Comparison of ENCODE assay signal across 16 cellular contexts in the genomic region with DNA sequence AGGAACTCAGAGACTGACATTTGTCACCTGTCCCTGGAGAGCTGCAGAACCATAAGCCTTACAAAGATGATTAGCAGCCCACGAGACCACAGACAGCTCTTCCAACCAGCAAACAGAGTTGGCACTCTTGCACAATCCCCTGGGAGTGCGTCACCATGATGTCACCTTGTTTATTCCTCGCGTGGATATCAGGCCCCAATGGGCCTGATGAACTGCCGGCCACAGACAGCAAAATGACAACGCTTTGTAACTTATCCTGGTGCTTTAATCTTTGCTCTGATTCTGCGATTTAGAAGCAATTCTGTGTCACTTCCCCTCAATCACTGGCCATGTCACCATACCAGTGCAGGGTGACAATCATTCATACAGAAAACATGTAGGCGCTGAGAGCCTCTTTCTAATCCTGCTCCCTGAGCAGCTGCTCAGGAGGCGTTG.
A peak's percentile ranks its signal among the peaks of the same experiment; 100 is the strongest.
DNase-seq lines count a peak whose midpoint lies in the region; TF ChIP-seq lines count a peak whose summit lies in the region.
"Had no signal": no experiment of that assay in that cellular context is flagged by ENCODE, and none has a peak within 500 bp of the region (broad histone marks: within the 10 kb centered on the region; RNA-seq: fewer than 3 reads in every experiment).

No MANE protein-coding gene starts in this region.

- no TSS peak for BruUV-seq in Caco-2 (replicated peaks; lab: Mats Ljungman, UMichigan)

- H3K4me1 Mint-ChIP-seq in endodermal cell (peaks cover 3% of the 10 kb centered on the region), Caco-2 (ENCODE audit: low read depth, unreplicated experiment) (no peaks in the 10 kb centered on the region)

- H3K9me3 ChIP-seq in endodermal cell (ENCODE audit: control insufficient read depth, low read length) (no peaks in the 10 kb centered on the region), Caco-2 (no peaks in the 10 kb centered on the region)
- H3K9me3 ChIP-seq: esophagus muscularis mucosa, spleen, upper lobe of left lung had no signal

- peak overlapping the region; percentile 4 for H3K27ac ChIP-seq in endodermal cell (ENCODE audit: low read depth, low read length)
- H3K27ac ChIP-seq: esophagus muscularis mucosa, spleen, upper lobe of left lung had no signal

- intact Hi-C loops in Caco-2 (cut with micrococcal nuclease; ENCODE audit: unreplicated experiment), result no loop called here

- CTCF ChIA-PET in Caco-2 (lab: Charles Lee), result no interaction called here

- WGBS in endodermal cell (ENCODE audit: insufficient coverage in 1 of 2, insufficient read length in 1 of 2), 2 experiments, result 88% methylated on average over 7 to 9 of the region's 9 CpGs

- H3K4me3 ChIP-seq in endodermal cell (ENCODE audit: low read length) (no peak overlapping the region), retinal pigment epithelial cell (ENCODE audit: low read length) (no peak overlapping the region), H7 (ENCODE audit: insufficient read depth, low read depth, low read length) (no peak overlapping the region), Caco-2 (ENCODE audit: low read depth, low read length) (no peak overlapping the region)
- H3K4me3 ChIP-seq: esophagus muscularis mucosa, spleen, upper lobe of left lung had no signal

- no peaks in the 10 kb centered on the region for H3K36me3 ChIP-seq in endodermal cell (ENCODE audit: control insufficient read depth, insufficient read depth, low read length)
- H3K36me3 ChIP-seq in H7 (replicated peaks; ENCODE audit: control insufficient read depth, insufficient read depth, low read length), result no peaks in the 10 kb centered on the region
- H3K36me3 ChIP-seq in Caco-2 (ENCODE audit: control insufficient read depth, insufficient read depth, low read length), result no peaks in the 10 kb centered on the region
- H3K36me3 ChIP-seq: esophagus muscularis mucosa, spleen, upper lobe of left lung had no signal

- DNase-seq in NOMO-1 (lab: John Stamatoyannopoulos, UW; ENCODE audit: unreplicated experiment in 2 of 2) (peak; percentile 14 to 25), NOMO-1 treated with dmso at 0.1 percent for 144 hours (lab: John Stamatoyannopoulos, UW; ENCODE audit: unreplicated experiment) (no peak), NCI-H2107 (lab: John Stamatoyannopoulos, UW) (peak; percentile 46), endodermal cell (no peak), retinal pigment epithelial cell (ENCODE audit: low read depth) (peak; percentile 56), H7 (no peak), Caco-2 (no peak), kidney glomerular epithelial cell (lab: John Stamatoyannopoulos, UW) (no peak)
- DNase-seq: activated CD4-positive, alpha-beta T cell treated with anti-CD3 and anti-CD28 coated beads for 4 hours; activated effector memory CD4-positive, alpha-beta T cell treated with Interleukin-2 at 50 U/mL for 16 hours; caudate nucleus; NCI-H526; spleen; upper lobe of left lung had no signal

- H3K4me1 ChIP-seq in endodermal cell (ENCODE audit: control insufficient read depth, insufficient read depth, low read length), result no peaks in the 10 kb centered on the region
- H3K4me1 ChIP-seq in Caco-2, result no peaks in the 10 kb centered on the region
- H3K4me1 ChIP-seq: esophagus muscularis mucosa, spleen, upper lobe of left lung had no signal

- no peaks in the 10 kb centered on the region for H3K27me3 ChIP-seq in endodermal cell (ENCODE audit: control insufficient read depth, insufficient read depth, low read length, poor library complexity, severe bottlenecking)
- no peaks in the 10 kb centered on the region for H3K27me3 ChIP-seq in H7 (ENCODE audit: control insufficient read depth, insufficient read depth, low read length)
- no peaks in the 10 kb centered on the region for H3K27me3 ChIP-seq in Caco-2 (replicated peaks; ENCODE audit: control insufficient read depth, insufficient read depth, low read length)
- H3K27me3 ChIP-seq: esophagus muscularis mucosa, spleen, upper lobe of left lung had no signal

- POLR2A ChIA-PET in Caco-2 (lab: Charles Lee), result no interaction called here

- H3K4me3 Mint-ChIP-seq in endodermal cell (no peak overlapping the region), Caco-2 (ENCODE audit: unreplicated experiment) (no peak overlapping the region)
- H3K4me3 Mint-ChIP-seq: nephron had no signal

- H3K27ac Mint-ChIP-seq in endodermal cell (no peak overlapping the region), Caco-2 (ENCODE audit: unreplicated experiment) (no peak overlapping the region)
- H3K27ac Mint-ChIP-seq: nephron had no signal

- no peak overlapping the region for H3K9ac ChIP-seq in endodermal cell (ENCODE audit: extremely low read depth, low read length, poor library complexity, severe bottlenecking)

- no peaks in the 10 kb centered on the region for H3K36me3 Mint-ChIP-seq in endodermal cell (ENCODE audit: low read depth)
- no peaks in the 10 kb centered on the region for H3K36me3 Mint-ChIP-seq in Caco-2 (ENCODE audit: insufficient read depth, unreplicated experiment)

- TF ChIP-seq CTCF in endodermal cell (conservative IDR thresholded peaks at IDR 0.05) (no peak), retinal pigment epithelial cell (conservative IDR thresholded peaks at IDR 0.05; ENCODE audit: low read depth, low read length) (no peak), Caco-2 (IDR thresholded peaks at IDR 0.05; ENCODE audit: insufficient read depth in 1 of 2, low read depth in 1 of 2, low read length in 1 of 2, severe bottlenecking in 1 of 2, unreplicated experiment in 1 of 2) (no peak)

- no peaks in the 10 kb centered on the region for H3K27me3 Mint-ChIP-seq in endodermal cell (ENCODE audit: insufficient read depth)
- no peaks in the 10 kb centered on the region for H3K27me3 Mint-ChIP-seq in Caco-2 (ENCODE audit: insufficient read depth, unreplicated experiment)

- H3K9me3 Mint-ChIP-seq in endodermal cell (no peaks in the 10 kb centered on the region), Caco-2 (ENCODE audit: unreplicated experiment) (no peaks in the 10 kb centered on the region)
- H3K9me3 Mint-ChIP-seq: nephron had no signal

Comparison
In these comparisons a context has a peak if more than half of its experiments do, and no peak if none do; other contexts are left out.
1. DNase-seq: peak in NOMO-1 (2 of 2), NCI-H2107 (single experiment) and retinal pigment epithelial cell (single experiment); none in NOMO-1 treated with dmso at 0.1 percent for 144 hours (single experiment), endodermal cell (single experiment), H7 (single experiment), Caco-2 (0 of 2) and kidney glomerular epithelial cell (single experiment).